16 cellular contexts compared by ENCODE assay signal in genomic region chr2:164514491-164514890, GRCh38.
DNase-seq lines count a peak whose midpoint lies in the region; ATAC-seq, FAIRE-seq and TF ChIP-seq lines count a peak whose summit lies in the region.
"Had no signal": no experiment of that assay in that cellular context is flagged by ENCODE, and none has a peak within 500 bp of the region (broad histone marks: within the 10 kb centered on the region; RNA-seq: fewer than 3 reads in every experiment).

No MANE protein-coding gene starts in this region.

- peak overlapping the region; percentile 22; the same call in 1 of the 2 replicates for H3K9ac ChIP-seq in HepG2 (ENCODE audit: insufficient read depth, low read depth, low read length)

- peaks cover 36% of the 10 kb centered on the region for H3K9me3 ChIP-seq in HepG2 (ENCODE audit: low read length)
- H3K9me3 ChIP-seq: prostate gland had no signal

- peak overlapping the region; percentile 74 for H2AFZ ChIP-seq in HepG2 (ENCODE audit: low read length)

- H4K20me1 ChIP-seq in HepG2 (ENCODE audit: insufficient read depth, low read length) = no peaks in the 10 kb centered on the region

- H3K27ac ChIP-seq in HepG2 (ENCODE audit: extremely low read length, insufficient read depth, low read length) = peak overlapping the region; percentile 45
- H3K27ac ChIP-seq: prostate gland had no signal

- H3K4me3 ChIP-seq in HepG2 (replicated peaks in 1 of 3; ENCODE audit: insufficient read depth in 1 of 3, low read depth in 2 of 3, low read length in 3 of 3) = peak overlapping the region in 1 of 3 experiments; percentile 17; a peak in 2 of 6 replicates
- H3K4me3 ChIP-seq: prostate gland had no signal

- WGBS in HepG2 (ENCODE audit: low lambda C conversion rate) = 39% methylated on average over 2 of the region's 2 CpGs

- POLR2A ChIA-PET in HepG2 (lab: Yijun Ruan, JAX) = no interaction called here

- peaks cover 25% of the 10 kb centered on the region for H3K4me1 ChIP-seq in HepG2 (ENCODE audit: insufficient read depth, low read length)
- H3K4me1 ChIP-seq: prostate gland had no signal

- TF ChIP-seq EP300 in HepG2 (IDR thresholded peaks at IDR 0.05; ENCODE audit: low read depth in 2 of 2, low read length in 2 of 2) (peak in 1 of 2 experiments; percentile 91; a peak in 2 of 4 replicates), HepG2 (CRISPR knock-in tag; IDR thresholded peaks at IDR 0.05; ENCODE audit: borderline replicate concordance) (no peak)

- TF ChIP-seq RAD21 in HepG2 (CRISPR knock-in tag; IDR thresholded peaks at IDR 0.05) = no peak

- DNase-seq in Caki2 (ENCODE audit: low read depth) (peak; percentile 22), NCI-H226 (peak; percentile 20), dermis blood vessel endothelial cell (peak; percentile 26), HepG2 (ENCODE audit: low spot score) (peak; percentile 88), omental fat pad (ENCODE audit: low spot score) (no peak)
- DNase-seq in activated CD4-positive, CD25-positive, alpha-beta regulatory T cell treated with anti-CD3 and anti-CD28 coated beads, Interleukin-2, amount 50 U/mL, for 72 hours = no peak
- DNase-seq: activated CD4-positive, alpha-beta T cell treated with anti-CD3 and anti-CD28 coated beads, Interleukin-2, amount 50 U/mL, for 4 hours; NCI-H446; T-helper 17 cell had no signal

- intact Hi-C loops in HepG2 (cut with micrococcal nuclease; ENCODE audit: unreplicated experiment) = no loop called here

- BruUV-seq in HepG2 (replicated peaks; lab: Mats Ljungman, UMichigan) = no TSS peak

- H3K4me2 ChIP-seq in HepG2 (ENCODE audit: low read depth, low read length) = peak overlapping the region; percentile 55

- CTCF ChIA-PET in HepG2 (lab: Yijun Ruan, JAX; ENCODE audit: low intra/inter-chr PET ratio, low total read pairs) = no interaction called here

- TF ChIP-seq CTCF in HepG2 (CRISPR knock-in tag; IDR thresholded peaks at IDR 0.05) (no peak), omental fat pad (IDR thresholded peaks at IDR 0.05) (no peak)

- in situ Hi-C loops in Caki2 (cut with HindIII; ENCODE audit: low pct_unique_long_range_greater_than_20kb, low sequenced_read_pairs) (no loop called here), HepG2 (cut with HindIII; ENCODE audit: extremely low pct_ligation_motif_present, low pct_unique_long_range_greater_than_20kb) (no loop called here)

- TF ChIP-seq POLR2A in HepG2 (IDR thresholded peaks at IDR 0.05; ENCODE audit: insufficient read depth in 1 of 2, low read depth in 2 of 2, low read length in 2 of 2) = no peak

- no peaks in the 10 kb centered on the region for H3K79me2 ChIP-seq in HepG2 (ENCODE audit: insufficient read depth, low read length)

- ATAC-seq in HepG2 = peak; percentile 94
- ATAC-seq in GM19351 (IDR thresholded peaks at IDR 0.05; ENCODE audit: unreplicated experiment) = no peak
- ATAC-seq in omental fat pad (ENCODE audit: low FRiP score) = no peak
- no peak for ATAC-seq in GM19023 (IDR thresholded peaks at IDR 0.05; ENCODE audit: unreplicated experiment)
- ATAC-seq: activated T-helper 17 cell treated with anti-CD3 and anti-CD28 coated beads, Interleukin-2, amount 50 U/mL, for 72 hours; Panc1; stimulated activated effector memory CD8-positive, alpha-beta T cell treated with anti-CD3 and anti-CD28 coated beads, Interleukin-12 subunit alpha, Interleukin-12 subunit beta, amount 100 ng/mL, for 72 hours; T-helper 17 cell had no signal

- FAIRE-seq in HepG2 (lab: Jason Lieb, UNC) = peak; percentile 73
- FAIRE-seq: G401.6 had no signal

- H3K27me3 ChIP-seq in HepG2 (ENCODE audit: control insufficient read depth in 1 of 2, insufficient read depth in 2 of 2, low read length in 2 of 2) = no peaks in the 10 kb centered on the region

- H3K36me3 ChIP-seq in HepG2 (replicated peaks in 1 of 2; ENCODE audit: control insufficient read depth in 1 of 2, insufficient read depth in 2 of 2, low read length in 2 of 2) = no peaks in the 10 kb centered on the region
- H3K36me3 ChIP-seq: prostate gland had no signal

TF ChIP-seq in HepG2, 621 proteins besides CTCF, POLR2A, EP300 and RAD21 (continues in another document):
- no peak for TF ChIP-seq TAF1 (CRISPR knock-in tag; IDR thresholded peaks at IDR 0.05)
- no peak for TF ChIP-seq ZKSCAN8 (CRISPR knock-in tag; IDR thresholded peaks at IDR 0.05; ENCODE audit: borderline replicate concordance)
- no peak for TF ChIP-seq TCF12 (IDR thresholded peaks at IDR 0.05)
- no peak for TF ChIP-seq TCF12 (CRISPR knock-in tag; IDR thresholded peaks at IDR 0.05)
- no peak for TF ChIP-seq SIX1 (CRISPR knock-in tag; IDR thresholded peaks at IDR 0.05; ENCODE audit: borderline replicate concordance)
- peak; percentile 64 for TF ChIP-seq ZMYM4 (CRISPR knock-in tag; IDR thresholded peaks at IDR 0.05)
- TF ChIP-seq ZNF605 (CRISPR knock-in tag; IDR thresholded peaks at IDR 0.05) = peak; percentile 44; the same call in 1 of the 2 replicates
- no peak for TF ChIP-seq ZNF589 (CRISPR knock-in tag; conservative IDR thresholded peaks at IDR 0.05)
- no peak for TF ChIP-seq ZNF710 (CRISPR knock-in tag; IDR thresholded peaks at IDR 0.05; ENCODE audit: borderline replicate concordance)
- TF ChIP-seq ZNF746 (CRISPR knock-in tag; IDR thresholded peaks at IDR 0.05) = no peak
- no peak for TF ChIP-seq MTF1 (CRISPR knock-in tag; IDR thresholded peaks at IDR 0.05)
- peak; percentile 51; the same call in 1 of the 2 replicates for TF ChIP-seq HNF4G (IDR thresholded peaks at IDR 0.05; ENCODE audit: borderline replicate concordance, low read depth, low read length)
- no peak for TF ChIP-seq HNF4G (CRISPR knock-in tag; IDR thresholded peaks at IDR 0.05; ENCODE audit: borderline replicate concordance, low read depth)
- TF ChIP-seq ZMYM3 (CRISPR knock-in tag; IDR thresholded peaks at IDR 0.05) = 0 out of 2 replicates have a peak, but pooled peaks have one; percentile 43
- TF ChIP-seq ZNF329 (CRISPR knock-in tag; IDR thresholded peaks at IDR 0.05; ENCODE audit: low read depth) = no peak
- no peak for TF ChIP-seq CENPX (CRISPR knock-in tag; IDR thresholded peaks at IDR 0.05)
- no peak for TF ChIP-seq ZNF337 (CRISPR knock-in tag; IDR thresholded peaks at IDR 0.05; ENCODE audit: borderline replicate concordance, low read depth)
- no peak for TF ChIP-seq ZBTB38 (CRISPR knock-in tag; IDR thresholded peaks at IDR 0.05)
- TF ChIP-seq KDM1A (CRISPR knock-in tag; IDR thresholded peaks at IDR 0.05) = no peak
- no peak for TF ChIP-seq E2F1 (CRISPR knock-in tag; IDR thresholded peaks at IDR 0.05)
- no peak for TF ChIP-seq SP4 (CRISPR knock-in tag; IDR thresholded peaks at IDR 0.05)
- TF ChIP-seq DR1 (CRISPR knock-in tag; IDR thresholded peaks at IDR 0.05) = no peak
- TF ChIP-seq GABPA (IDR thresholded peaks at IDR 0.05; ENCODE audit: low read depth, low read length) = no peak
- TF ChIP-seq GABPA (CRISPR knock-in tag; IDR thresholded peaks at IDR 0.05; ENCODE audit: low read depth) = no peak

Comparison
In these comparisons a context has a peak if more than half of its experiments do, and no peak if none do; other contexts are left out.
1. DNase-seq: peak in Caki2 (single experiment), NCI-H226 (single experiment), dermis blood vessel endothelial cell (single experiment) and HepG2 (single experiment); none in omental fat pad (single experiment) and activated CD4-positive, CD25-positive, alpha-beta regulatory T cell treated with anti-CD3 and anti-CD28 coated beads, Interleukin-2, amount 50 U/mL, for 72 hours (single experiment).